ENCODE assay signal across 10 cellular contexts in genomic region chr6:142395768-142396231, GRCh38.
DNase-seq lines count a peak whose midpoint lies in the region; ATAC-seq and FAIRE-seq lines count a peak whose summit lies in the region.
"Had no signal": no experiment of that assay in that cellular context is flagged by ENCODE, and none has a peak within 500 bp of the region (broad histone marks: within the 10 kb centered on the region; RNA-seq: fewer than 3 reads in every experiment).

No MANE protein-coding gene starts in this region.

- no peak overlapping the region for H3K14ac ChIP-seq in trophoblast cell (ENCODE audit: low read length)

- no peak overlapping the region for H3K4me2 ChIP-seq in trophoblast cell (ENCODE audit: low read length)

- H3K27me3 ChIP-seq in trophoblast cell (ENCODE audit: insufficient read depth, low read length) = no peaks in the 10 kb centered on the region

- H4K91ac ChIP-seq in trophoblast cell (ENCODE audit: low read depth, low read length) = no peak overlapping the region

- H3K79me1 ChIP-seq in trophoblast cell (ENCODE audit: low read length) = peaks cover 5% of the 10 kb centered on the region

- no peak overlapping the region for H2AFZ ChIP-seq in trophoblast cell (ENCODE audit: insufficient read depth, low read length, poor library complexity)

- H3K9me3 ChIP-seq in trophoblast cell (ENCODE audit: insufficient read depth, low read depth, low read length) = no peaks in the 10 kb centered on the region

- DNase-seq in activated CD4-positive, CD25-positive, alpha-beta regulatory T cell treated with anti-CD3 and anti-CD28 coated beads, Interleukin-2, amount 50 U/mL, for 72 hours = no peak
- peak; percentile 53 for DNase-seq in RPMI7951 (ENCODE audit: low read depth)
- no peak for DNase-seq in trophoblast cell
- no peak for DNase-seq in GM19239 (ENCODE audit: insufficient read length, low spot score)
- no peak for DNase-seq in NCI-H446 (lab: John Stamatoyannopoulos, UW)
- no peak for DNase-seq in NCI-H2171 treated with DMSO at 0.1 percent for 48 hours (lab: John Stamatoyannopoulos, UW)

- H4K12ac ChIP-seq in trophoblast cell (ENCODE audit: low read depth, low read length) = no peak overlapping the region

- no peak overlapping the region for H3K4me3 ChIP-seq in trophoblast cell (ENCODE audit: low read depth, low read length)
- H3K4me3 ChIP-seq: K562 had no signal

- no peak overlapping the region for H3K18ac ChIP-seq in trophoblast cell (ENCODE audit: low read length)

- ATAC-seq in activated CD4-positive, CD25-positive, alpha-beta regulatory T cell treated with anti-CD3 and anti-CD28 coated beads, Interleukin-2, amount 50 U/mL, for 24 hours = peak; percentile 92 to 93
- peak; percentile 98 for ATAC-seq in HG02852 (IDR thresholded peaks at IDR 0.05; ENCODE audit: unreplicated experiment)
- ATAC-seq: K562 had no signal

- H2BK5ac ChIP-seq in trophoblast cell (ENCODE audit: low read depth, low read length, poor library complexity) = no peak overlapping the region

- H3K9ac ChIP-seq in trophoblast cell (ENCODE audit: low read length) = no peak overlapping the region

- H2AK5ac ChIP-seq in trophoblast cell (ENCODE audit: low read length) = no peak overlapping the region

- H2BK120ac ChIP-seq in trophoblast cell (ENCODE audit: insufficient read depth, low read length, poor library complexity) = no peak overlapping the region

- no peak for FAIRE-seq in GM19239 (lab: Jason Lieb, UNC)
- FAIRE-seq: A204.1, K562 had no signal

- H3K36me3 ChIP-seq in trophoblast cell (ENCODE audit: control insufficient read depth in 1 of 2, insufficient read depth in 2 of 2, low read length in 2 of 2) = peaks cover 0 to 6% of the 10 kb centered on the region in 2 experiments

- H3K23ac ChIP-seq in trophoblast cell (ENCODE audit: low read length) = no peak overlapping the region

- peak overlapping the region; percentile 62 for H3K27ac ChIP-seq in trophoblast cell (ENCODE audit: low read depth, low read length)

- H2BK12ac ChIP-seq in trophoblast cell (ENCODE audit: low read length) = no peak overlapping the region

- peaks cover 0 to 3% of the 10 kb centered on the region in 2 experiments for H3K4me1 ChIP-seq in trophoblast cell (ENCODE audit: control insufficient read depth in 1 of 2, insufficient read depth in 2 of 2, low read length in 2 of 2)

- H3K4ac ChIP-seq in trophoblast cell (ENCODE audit: low read depth, low read length) = no peak overlapping the region

- WGBS in trophoblast cell (ENCODE audit: extremely low coverage, insufficient coverage, insufficient read length) = no CpG with 5 or more reads among the region's 1 CpG

- H4K8ac ChIP-seq in trophoblast cell (ENCODE audit: low read depth, low read length) = no peak overlapping the region

- no peaks in the 10 kb centered on the region for H3K79me2 ChIP-seq in trophoblast cell (ENCODE audit: control insufficient read depth, insufficient read depth, low read length, poor library complexity)
